9 cellular contexts compared by ENCODE assay signal in the genomic region with DNA sequence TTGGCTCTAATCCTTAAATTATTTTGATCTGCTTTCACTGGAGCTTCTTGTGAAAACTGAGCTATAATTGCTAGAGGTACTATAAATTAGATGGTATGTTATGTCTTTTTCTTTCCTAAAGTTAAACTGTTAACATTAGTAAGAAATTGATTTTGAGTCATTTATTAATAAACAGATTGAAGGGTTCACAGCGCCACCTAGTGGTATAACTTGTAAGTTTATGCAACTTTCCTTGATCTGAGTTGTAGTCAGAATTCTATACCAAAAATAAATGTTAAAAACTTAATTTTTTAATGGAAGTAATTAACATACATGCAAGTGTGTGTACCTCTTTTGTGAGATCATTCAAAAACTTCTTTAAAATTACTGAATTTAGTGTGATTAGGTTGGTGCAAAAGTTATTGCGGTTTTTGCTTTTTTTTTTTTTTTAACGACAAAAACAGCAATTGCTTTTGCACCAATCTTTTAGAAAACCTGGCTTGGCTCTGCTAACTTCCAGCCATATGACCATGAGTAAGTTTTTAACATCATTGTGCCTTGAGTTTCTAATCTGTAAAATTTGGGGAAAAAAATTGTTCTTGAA.
DNase-seq lines count a peak whose midpoint lies in the region; ATAC-seq and TF ChIP-seq lines count a peak whose summit lies in the region.
"Had no signal": no experiment of that assay in that cellular context is flagged by ENCODE, and none has a peak within 500 bp of the region (broad histone marks: within the 10 kb centered on the region; RNA-seq: fewer than 3 reads in every experiment).

No MANE protein-coding gene starts in this region.

- no peaks in the 10 kb centered on the region for H3K36me3 ChIP-seq in BE2C

- ATAC-seq in GM18867 (IDR thresholded peaks at IDR 0.05; ENCODE audit: unreplicated experiment) (no peak), GM21515 (IDR thresholded peaks at IDR 0.05; ENCODE audit: unreplicated experiment) (no peak)
- ATAC-seq: naive thymus-derived CD8-positive, alpha-beta T cell had no signal

- DNase-seq in BE2C: peak; percentile 28
- peak; percentile 27 for DNase-seq in GM10266 (ENCODE audit: extremely low spot score)
- DNase-seq in NCI-H345 treated with DMSO at 0.1 percent for 48 hours (lab: John Stamatoyannopoulos, UW; ENCODE audit: unreplicated experiment): peak; percentile 4
- DNase-seq in cerebellum (ENCODE audit: low spot score): peak; percentile 2
- DNase-seq in middle frontal gyrus (ENCODE audit: extremely low spot score, low spot score): peak; percentile 42
- DNase-seq in activated CD4-positive, CD25-positive, alpha-beta regulatory T cell (lab: John Stamatoyannopoulos, UW): no peak

- H3K4me3 ChIP-seq in BE2C (ENCODE audit: low read depth, low read length): no peak overlapping the region

- peaks cover 9% of the 10 kb centered on the region for H3K27me3 ChIP-seq in BE2C

- H3K4me1 ChIP-seq in BE2C: no peaks in the 10 kb centered on the region

- TF ChIP-seq CTCF in BE2C (IDR thresholded peaks at IDR 0.05; ENCODE audit: low read depth, low read length): peak; percentile 50; the same call in 1 of the 2 replicates
- peak; percentile 59 for TF ChIP-seq CTCF in GM10266 (IDR thresholded peaks at IDR 0.05; ENCODE audit: control insufficient read depth, insufficient read depth, low read depth, missing control alignments)

- H3K9me3 ChIP-seq in BE2C: no peaks in the 10 kb centered on the region

Comparison
In these comparisons a context has a peak if more than half of its experiments do, and no peak if none do; other contexts are left out.
1. DNase-seq: peak in BE2C (single experiment), GM10266 (single experiment), NCI-H345 treated with DMSO at 0.1 percent for 48 hours (single experiment), cerebellum (single experiment) and middle frontal gyrus (single experiment); none in activated CD4-positive, CD25-positive, alpha-beta regulatory T cell (0 of 4).